In genomic region chr18:55458456-55459238, GRCh38 we compare ENCODE assay signal across 23 cellular contexts.
DNase-seq lines count a peak whose midpoint lies in the region; TF ChIP-seq lines count a peak whose summit lies in the region.
"Had no signal": no experiment of that assay in that cellular context is flagged by ENCODE, and none has a peak within 500 bp of the region (broad histone marks: within the 10 kb centered on the region; RNA-seq: fewer than 3 reads in every experiment).

No MANE protein-coding gene starts in this region.

- H3K27ac ChIP-seq in H9 (ENCODE audit: insufficient read length, low read depth, low read length) (no peak overlapping the region), SJCRH30 (peak overlapping the region; percentile 41; the same call in 1 of the 2 replicates), colonic mucosa (no peak overlapping the region)
- H3K27ac ChIP-seq: coronary artery, heart right ventricle, upper lobe of left lung had no signal

- no CpG with 5 or more reads among the region's 13 CpGs for WGBS in H9 (ENCODE audit: extremely low coverage, insufficient read length, low lambda C conversion rate)

- no peak overlapping the region for H4K91ac ChIP-seq in H9 (ENCODE audit: insufficient read length, low read depth, low read length)

- no peak overlapping the region for H2BK120ac ChIP-seq in H9 (ENCODE audit: low read depth, low read length, poor library complexity, severe bottlenecking)

- H3K9me3 ChIP-seq in H9 (ENCODE audit: control insufficient read depth, low read depth, low read length) (no peaks in the 10 kb centered on the region), SJCRH30 (replicated peaks) (no peaks in the 10 kb centered on the region), colonic mucosa (no peaks in the 10 kb centered on the region)
- H3K9me3 ChIP-seq: heart right ventricle, mucosa of descending colon, upper lobe of left lung had no signal

- DNase-seq in H9 (no peak), SJCRH30 (peak; percentile 12 to 40), head of caudate nucleus (peak in 35 of 42 donors; percentile 17 to 81 (median 55)), progenitor cell of endocrine pancreas (ENCODE audit: low spot score, unreplicated experiment) (no peak), KBM-7 (no peak), colonic mucosa (no peak), ureter (ENCODE audit: low spot score) (no peak), HFFc6 (no peak)
- DNase-seq: activated CD4-positive, alpha-beta T cell treated with anti-CD3 and anti-CD28 coated beads for 1 hour; activated effector memory CD4-positive, alpha-beta T cell treated with anti-CD3 and anti-CD28 coated beads, Interleukin-2, amount 50 U/mL, for 16 hours; amniotic stem cell; CD8-positive, alpha-beta T cell; erythroblast; heart right ventricle; Kasumi-1; kidney; mucosa of descending colon; NCI-H1417; SHP77 treated with DMSO at 0.1 percent for 48 hours; T-helper 2 cell; upper lobe of left lung had no signal

- no peak overlapping the region for H3T11ph ChIP-seq in H9 (ENCODE audit: low read length)

- H3K23me2 ChIP-seq in H9 (ENCODE audit: insufficient read length, low read depth, low read length, poor library complexity, severe bottlenecking): no peaks in the 10 kb centered on the region

- H3K4me2 ChIP-seq in H9 (ENCODE audit: insufficient read depth, insufficient read length, low read length): no peak overlapping the region

- TF ChIP-seq CTCF in H9 (conservative IDR thresholded peaks at IDR 0.05) (no peak), progenitor cell of endocrine pancreas (IDR thresholded peaks at IDR 0.05; ENCODE audit: unreplicated experiment) (no peak), colonic mucosa (IDR thresholded peaks at IDR 0.05) (no peak), HFFc6 (IDR thresholded peaks at IDR 0.05) (no peak)

- H4K5ac ChIP-seq in H9 (ENCODE audit: insufficient read length, low read depth, low read length): no peak overlapping the region

- H4K20me1 ChIP-seq in H9 (ENCODE audit: control insufficient read depth, insufficient read depth, insufficient read length): no peaks in the 10 kb centered on the region

- H2BK20ac ChIP-seq in H9 (ENCODE audit: low read depth, low read length, poor library complexity, severe bottlenecking): no peak overlapping the region

- H2BK5ac ChIP-seq in H9 (ENCODE audit: insufficient read length, low read length): no peak overlapping the region

- in situ Hi-C loops in KBM-7 (cut with MboI; ENCODE audit: low pct_unique_long_range_greater_than_20kb, low sequenced_read_pairs): no loop called here

- H3K27me3 Mint-ChIP-seq in H9 (ENCODE audit: low read depth) (no peaks in the 10 kb centered on the region), progenitor cell of endocrine pancreas (no peaks in the 10 kb centered on the region), HFFc6 (ENCODE audit: insufficient read depth) (no peaks in the 10 kb centered on the region; the same call in 1 of the 2 replicates)

- H3K23ac ChIP-seq in H9 (ENCODE audit: insufficient read length, low read depth, low read length): no peak overlapping the region

- H2BK15ac ChIP-seq in H9 (ENCODE audit: low read depth, low read length): no peak overlapping the region

- H3K18ac ChIP-seq in H9 (ENCODE audit: insufficient read length, low read depth, low read length): no peak overlapping the region

- no peak overlapping the region for H4K8ac ChIP-seq in H9 (replicated peaks; ENCODE audit: insufficient read length, low read depth, low read length)

- peaks cover 31% of the 10 kb centered on the region in 2 experiments for H3K4me1 Mint-ChIP-seq in H9
- peaks cover 19% of the 10 kb centered on the region for H3K4me1 Mint-ChIP-seq in progenitor cell of endocrine pancreas (ENCODE audit: low read depth)
- peaks cover 15% of the 10 kb centered on the region for H3K4me1 Mint-ChIP-seq in HFFc6 (ENCODE audit: low read depth)
- H3K4me1 Mint-ChIP-seq: stimulated activated effector memory CD8-positive, alpha-beta T cell treated with anti-CD3 and anti-CD28 coated beads, Interleukin-12 subunit alpha, Interleukin-12 subunit beta, amount 100 ng/mL, for 72 hours had no signal

- H3K4me3 Mint-ChIP-seq in H9 (no peak overlapping the region), progenitor cell of endocrine pancreas (ENCODE audit: low read depth) (peak overlapping the region; percentile 3), HFFc6 (no peak overlapping the region)
- H3K4me3 Mint-ChIP-seq: CD8-positive, alpha-beta T cell; stimulated activated effector memory CD8-positive, alpha-beta T cell treated with anti-CD3 and anti-CD28 coated beads, Interleukin-12 subunit alpha, Interleukin-12 subunit beta, amount 100 ng/mL, for 72 hours had no signal

- no peak overlapping the region for H2AFZ ChIP-seq in H9 (ENCODE audit: low read length)

- H3K36me3 ChIP-seq in SJCRH30 (no peaks in the 10 kb centered on the region), colonic mucosa (no peaks in the 10 kb centered on the region)

- intact Hi-C loops in head of caudate nucleus (cut with DNase I) (no loop called here), colonic mucosa (cut with DNase I) (no loop called here)

- H3K9me3 Mint-ChIP-seq in H9 (no peaks in the 10 kb centered on the region), progenitor cell of endocrine pancreas (ENCODE audit: low read depth) (no peaks in the 10 kb centered on the region), HFFc6 (no peaks in the 10 kb centered on the region)
- H3K9me3 Mint-ChIP-seq: CD8-positive, alpha-beta T cell; stimulated activated effector memory CD8-positive, alpha-beta T cell treated with anti-CD3 and anti-CD28 coated beads, Interleukin-12 subunit alpha, Interleukin-12 subunit beta, amount 100 ng/mL, for 72 hours had no signal

- no peak overlapping the region for H3K14ac ChIP-seq in H9 (ENCODE audit: insufficient read depth, low read length)

- H2AK5ac ChIP-seq in H9 (ENCODE audit: insufficient read length, low read length): no peak overlapping the region

- no peak overlapping the region for H3K4ac ChIP-seq in H9 (ENCODE audit: low read depth, low read length)

- H3K27ac Mint-ChIP-seq in H9: peak overlapping the region in 2 of 3 experiments; percentile 39 to 93; a peak in 3 of 7 replicates
- peak overlapping the region; percentile 59 for H3K27ac Mint-ChIP-seq in progenitor cell of endocrine pancreas
- no peak overlapping the region for H3K27ac Mint-ChIP-seq in HFFc6
- H3K27ac Mint-ChIP-seq: CD8-positive, alpha-beta T cell; stimulated activated effector memory CD8-positive, alpha-beta T cell treated with anti-CD3 and anti-CD28 coated beads, Interleukin-12 subunit alpha, Interleukin-12 subunit beta, amount 100 ng/mL, for 72 hours had no signal

- peaks cover 3% of the 10 kb centered on the region for H3K79me1 ChIP-seq in H9 (ENCODE audit: insufficient read depth, low read depth, low read length, poor library complexity, severe bottlenecking)

- H3K4me1 ChIP-seq in H9 (ENCODE audit: insufficient read depth, low read length): peaks cover 6% of the 10 kb centered on the region; the same call in 1 of the 2 replicates
- H3K4me1 ChIP-seq in SJCRH30: peaks cover 28% of the 10 kb centered on the region
- H3K4me1 ChIP-seq in colonic mucosa: no peaks in the 10 kb centered on the region

- no peak overlapping the region for H2BK12ac ChIP-seq in H9 (ENCODE audit: insufficient read length, low read depth, low read length)

- H3K36me3 Mint-ChIP-seq in H9 (ENCODE audit: insufficient read depth in 1 of 3, low read depth in 3 of 3) (peaks cover 0 to 10% (median 1%) of the 10 kb centered on the region in 3 experiments; a peak in 4 of 7 replicates), progenitor cell of endocrine pancreas (ENCODE audit: insufficient read depth) (no peaks in the 10 kb centered on the region), HFFc6 (ENCODE audit: low read depth) (peaks cover 11% of the 10 kb centered on the region; the same call in 1 of the 2 replicates)
- H3K36me3 Mint-ChIP-seq: CD8-positive, alpha-beta T cell; stimulated activated effector memory CD8-positive, alpha-beta T cell treated with anti-CD3 and anti-CD28 coated beads, Interleukin-12 subunit alpha, Interleukin-12 subunit beta, amount 100 ng/mL, for 72 hours had no signal

- H3K9ac ChIP-seq in H9 (ENCODE audit: extremely low read depth, insufficient read length, low read length) (no peak overlapping the region), colonic mucosa (ENCODE audit: low read depth in 2 of 2, low read length in 2 of 2) (no peak overlapping the region)

- no peak overlapping the region for H3K56ac ChIP-seq in H9 (ENCODE audit: insufficient read length, low read depth, low read length)

- no peaks in the 10 kb centered on the region for H3K27me3 ChIP-seq in H9 (ENCODE audit: insufficient read depth, low read length)
- H3K27me3 ChIP-seq in SJCRH30: no peaks in the 10 kb centered on the region
- H3K27me3 ChIP-seq in colonic mucosa: no peaks in the 10 kb centered on the region
- H3K27me3 ChIP-seq: heart right ventricle, upper lobe of left lung had no signal

- H3K79me2 ChIP-seq in H9 (ENCODE audit: insufficient read depth, low read length): peaks cover 13% of the 10 kb centered on the region; the same call in 1 of the 2 replicates

- H3K4me3 ChIP-seq in SJCRH30 (peak overlapping the region; percentile 34; the same call in 1 of the 2 replicates), colonic mucosa (no peak overlapping the region)
- H3K4me3 ChIP-seq: coronary artery, heart right ventricle, mucosa of descending colon, upper lobe of left lung had no signal

Comparison
In these comparisons a context has a peak if more than half of its experiments do, and no peak if none do; other contexts are left out.
1. DNase-seq: peak in SJCRH30 (2 of 2) and head of caudate nucleus (35 of 42); none in H9 (single experiment), progenitor cell of endocrine pancreas (single experiment), KBM-7 (single experiment), colonic mucosa (single experiment), ureter (single experiment) and HFFc6 (single experiment).